8 cellular contexts compared by ENCODE assay signal in genomic region chr4:145732416-145732815, GRCh38. TPM values are rescaled to one million over a fixed set of nuclear protein-coding genes. Genes with fewer than 3 reads are reported as not detected.
DNase-seq lines count a peak whose midpoint lies in the region; ATAC-seq, FAIRE-seq and TF ChIP-seq lines count a peak whose summit lies in the region.

No MANE protein-coding gene starts in this region.

- H3K27ac ChIP-seq in 22Rv1 (peak overlapping the region; percentile 73), HL-60 (replicated peaks) (no peak overlapping the region), mucosa of rectum (ENCODE audit: low read depth in 2 of 2, low read length in 2 of 2) (peak overlapping the region; percentile 67 to 84)

- H3K4me3 ChIP-seq in HL-60 (replicated peaks; ENCODE audit: insufficient read depth, low read length) (peak overlapping the region; percentile 51), bronchial epithelial cell (ENCODE audit: low read depth, low read length) (peak overlapping the region; percentile 54), mucosa of rectum (ENCODE audit: low read length in 2 of 2) (peak overlapping the region; percentile 73 to 78)

- H3K27me3 ChIP-seq in HL-60 (ENCODE audit: insufficient read depth, poor library complexity, severe bottlenecking) (peaks cover 18% of the 10 kb centered on the region), bronchial epithelial cell (ENCODE audit: control insufficient read depth, insufficient read depth, low read length) (no peaks in the 10 kb centered on the region), mucosa of rectum (ENCODE audit: control insufficient read depth in 2 of 2, insufficient read depth in 2 of 2, low read length in 2 of 2) (no peaks in the 10 kb centered on the region)

- ATAC-seq in activated CD4-positive, CD25-positive, alpha-beta regulatory T cell treated with anti-CD3 and anti-CD28 coated beads, Interleukin-2, amount 50 U/mL, for 24 hours, result no peak
- ATAC-seq in GM19328 (IDR thresholded peaks at IDR 0.05; ENCODE audit: unreplicated experiment) (no peak), HG03354 (IDR thresholded peaks at IDR 0.05; ENCODE audit: poor library complexity, severe bottlenecking, unreplicated experiment) (no peak)

- H3K4me1 ChIP-seq in mucosa of rectum (ENCODE audit: control insufficient read depth in 2 of 2, insufficient read depth in 2 of 2, low read length in 2 of 2), result peaks cover 19 to 23% of the 10 kb centered on the region in 2 donors

- DNase-seq in HL-60 (ENCODE audit: low read depth in 1 of 2, low spot score in 1 of 2) (no peak), bronchial epithelial cell (ENCODE audit: low read depth) (no peak), NK-92 (lab: John Stamatoyannopoulos, UW; ENCODE audit: unreplicated experiment) (no peak)

- TF ChIP-seq CTCF in 22Rv1 (IDR thresholded peaks at IDR 0.05) (no peak), HL-60 (IDR thresholded peaks at IDR 0.05; ENCODE audit: insufficient read depth, low read length) (no peak), bronchial epithelial cell (IDR thresholded peaks at IDR 0.05; ENCODE audit: insufficient read depth, low read length, severe bottlenecking) (no peak)

- H3K36me3 ChIP-seq in bronchial epithelial cell (ENCODE audit: control insufficient read depth, insufficient read depth, low read length), result no peaks in the 10 kb centered on the region
- H3K36me3 ChIP-seq in mucosa of rectum (ENCODE audit: control insufficient read depth in 2 of 2, insufficient read depth in 2 of 2, low read length in 2 of 2), result no peaks in the 10 kb centered on the region

- FAIRE-seq in bronchial epithelial cell (lab: Jason Lieb, UNC), result no peak

- H3K9me3 ChIP-seq in mucosa of rectum (ENCODE audit: control insufficient read depth in 2 of 2, low read length in 2 of 2), result no peaks in the 10 kb centered on the region

- peak overlapping the region; percentile 56 to 77 for H3K9ac ChIP-seq in mucosa of rectum (ENCODE audit: low read depth in 1 of 2, low read length in 2 of 2)

RNA-seq across cellular contexts. Expression of gene C4orf51, which starts 52.5 kb away (rescaled TPM):
- total RNA-seq in bronchial epithelial cell, result not detected in 2 replicates
